In the genomic region with DNA sequence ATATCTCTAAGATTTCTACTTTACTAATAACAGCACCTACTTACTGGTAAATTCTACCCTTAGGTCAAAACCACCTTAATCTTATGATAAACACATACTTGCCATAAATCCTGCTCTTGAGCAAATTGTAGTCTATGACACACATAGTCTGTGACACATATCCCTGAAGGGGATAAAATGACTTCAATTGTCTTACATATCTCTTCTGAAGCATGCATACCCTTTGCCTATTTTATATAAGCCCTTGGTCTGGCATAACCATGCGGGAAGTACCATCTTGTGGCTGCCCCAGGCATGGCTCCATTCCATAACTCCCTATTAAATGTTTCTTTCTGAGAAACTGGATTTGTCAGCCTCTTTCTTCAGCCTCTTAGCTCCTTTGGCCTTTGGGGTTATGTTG, we compare ENCODE assay signal across 23 cellular contexts.
DNase-seq lines count a peak whose midpoint lies in the region; ATAC-seq and TF ChIP-seq lines count a peak whose summit lies in the region.
"Had no signal": no experiment of that assay in that cellular context is flagged by ENCODE, and none has a peak within 500 bp of the region (broad histone marks: within the 10 kb centered on the region; RNA-seq: fewer than 3 reads in every experiment).

No MANE protein-coding gene starts in this region.

- no peaks in the 10 kb centered on the region for H3K27me3 ChIP-seq in breast epithelium

- no peaks in the 10 kb centered on the region for H3K36me3 Mint-ChIP-seq in MCF 10A (ENCODE audit: insufficient read depth, unreplicated experiment)
- H3K36me3 Mint-ChIP-seq: CD8-positive, alpha-beta T cell had no signal

- no peaks in the 10 kb centered on the region for H3K4me1 ChIP-seq in breast epithelium
- H3K4me1 ChIP-seq: HAP-1 had no signal

- intact Hi-C loops in MCF 10A (cut with micrococcal nuclease) (no loop called here), breast epithelium (cut with DNase I; ENCODE audit: low total_unique reads) (no loop called here)

- POLR2A ChIA-PET in MCF 10A (lab: Yijun Ruan, JAX), result no interaction called here

- H3K27ac Mint-ChIP-seq in MCF 10A (ENCODE audit: low read depth, unreplicated experiment), result no peak overlapping the region
- H3K27ac Mint-ChIP-seq: CD8-positive, alpha-beta T cell had no signal

- H3K4me3 ChIP-seq in breast epithelium, result no peak overlapping the region
- no peak overlapping the region for H3K4me3 ChIP-seq in epithelial cell of esophagus (ENCODE audit: low read length)
- H3K4me3 ChIP-seq: GM23248, HAP-1 had no signal

- CTCF ChIA-PET in MCF 10A (lab: Yijun Ruan, JAX), result no interaction called here

- no peaks in the 10 kb centered on the region for H3K27me3 Mint-ChIP-seq in MCF 10A (ENCODE audit: insufficient read depth, unreplicated experiment)

- TF ChIP-seq POLR2A in breast epithelium (IDR thresholded peaks at IDR 0.05), result no peak

- TF ChIP-seq CTCF in MCF 10A (IDR thresholded peaks at IDR 0.05; ENCODE audit: unreplicated experiment) (no peak), breast epithelium (IDR thresholded peaks at IDR 0.05) (no peak), epithelial cell of esophagus (IDR thresholded peaks at IDR 0.05; ENCODE audit: insufficient read depth, low read depth, low read length, missing control alignments) (peak; percentile 10)

- BruUV-seq in MCF 10A (replicated peaks; lab: Mats Ljungman, UMichigan), result no TSS peak

- no peaks in the 10 kb centered on the region for H3K9me3 Mint-ChIP-seq in MCF 10A (ENCODE audit: unreplicated experiment)

- DNase-seq in MCF 10A (ENCODE audit: unreplicated experiment) (peak; percentile 1), breast epithelium (ENCODE audit: low spot score in 2 of 2) (no peak), RKO (ENCODE audit: low spot score) (peak; percentile 29), epithelial cell of esophagus (ENCODE audit: low read depth) (peak; percentile 67), RPMI8226 (no peak), cerebellum (ENCODE audit: low spot score) (no peak), occipital lobe (lab: John Stamatoyannopoulos, UW) (no peak)
- DNase-seq: 8988T; AML-193; C1 segment of cervical spinal cord; CD8-positive, alpha-beta T cell; GM23248; IMR-90; MV-4-11; NCI-H1694; NCI-H2081; NCI-H2171 treated with DMSO at 0.1 percent for 48 hours; NCI-H524 treated with DMSO at 0.1 percent for 48 hours; SHP77; SK-N-SH had no signal

- ATAC-seq in GM18909 (IDR thresholded peaks at IDR 0.05; ENCODE audit: poor library complexity, unreplicated experiment), result no peak
- ATAC-seq: CD8-positive, alpha-beta T cell had no signal

- no peaks in the 10 kb centered on the region for H3K9me3 ChIP-seq in breast epithelium
- H3K9me3 ChIP-seq: HAP-1, SK-N-SH had no signal

- H3K4me3 Mint-ChIP-seq in MCF 10A (ENCODE audit: unreplicated experiment), result no peak overlapping the region
- H3K4me3 Mint-ChIP-seq: CD8-positive, alpha-beta T cell had no signal

- no peaks in the 10 kb centered on the region for H3K4me1 Mint-ChIP-seq in MCF 10A (ENCODE audit: insufficient read depth, unreplicated experiment)

- H3K27ac ChIP-seq in breast epithelium, result no peak overlapping the region
- H3K27ac ChIP-seq: GM23248, KMS-11 had no signal

- H3K36me3 ChIP-seq in breast epithelium, result no peaks in the 10 kb centered on the region
- H3K36me3 ChIP-seq: HAP-1 had no signal

Comparison
In these comparisons a context has a peak if more than half of its experiments do, and no peak if none do; other contexts are left out.
1. DNase-seq: peak in MCF 10A (single experiment), RKO (single experiment) and epithelial cell of esophagus (single experiment); none in breast epithelium (0 of 2), RPMI8226 (single experiment), cerebellum (single experiment) and occipital lobe (single experiment).